ENCODE assay signal across 14 cellular contexts in the genomic region with DNA sequence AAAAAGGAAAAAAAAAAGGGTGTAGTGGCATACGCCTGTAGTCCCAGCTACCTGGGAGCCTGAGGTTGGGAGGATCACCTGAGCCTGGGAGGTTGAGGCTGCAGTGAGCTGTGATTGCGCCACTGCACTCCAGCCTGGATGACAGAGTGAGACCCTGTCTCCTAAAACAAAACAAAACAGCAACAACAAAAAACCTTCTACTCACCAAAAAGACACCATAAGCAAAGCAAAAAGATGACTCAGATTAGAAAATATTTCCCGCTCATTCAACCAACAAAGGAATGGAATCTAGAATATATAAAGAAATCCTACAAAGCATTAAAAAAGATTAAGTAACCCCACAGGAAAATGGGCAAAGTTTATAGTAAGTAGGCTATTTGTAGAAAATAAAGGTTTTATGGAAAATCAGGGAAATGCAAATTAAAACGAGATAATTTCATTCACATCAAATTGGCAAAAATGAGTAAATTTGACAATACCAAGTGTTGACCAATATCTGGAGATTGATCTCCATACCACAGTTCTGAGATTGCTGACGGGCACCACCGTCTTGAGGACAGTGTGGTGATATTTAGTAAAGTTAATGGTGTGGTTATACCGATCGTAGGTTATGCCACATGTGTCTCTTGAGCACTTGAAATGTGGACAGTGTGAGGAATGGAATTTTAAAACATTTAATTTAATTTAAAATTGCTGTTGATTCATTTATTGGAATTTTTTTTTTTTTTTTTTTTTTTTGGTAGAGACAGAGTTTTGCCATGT. TPM values are rescaled to one million over a fixed set of nuclear protein-coding genes. Genes with fewer than 3 reads are reported as not detected.
DNase-seq lines count a peak whose midpoint lies in the region; ATAC-seq and TF ChIP-seq lines count a peak whose summit lies in the region.
"Had no signal": no experiment of that assay in that cellular context is flagged by ENCODE, and none has a peak within 500 bp of the region (broad histone marks: within the 10 kb centered on the region; RNA-seq: fewer than 3 reads in every experiment).

No MANE protein-coding gene starts in this region.

- H3K27ac ChIP-seq in smooth muscle cell (ENCODE audit: low read depth), result no peak overlapping the region
- H3K27ac ChIP-seq: upper lobe of right lung had no signal

- no peaks in the 10 kb centered on the region for H3K79me2 ChIP-seq in smooth muscle cell (ENCODE audit: low read depth)

- peak overlapping the region; percentile 83 for H3K27ac Mint-ChIP-seq in activated naive CD4-positive, alpha-beta T cell treated with anti-CD3 and anti-CD28 coated beads, Interleukin-2, amount 10 ng/mL, durations not matched to agents 7 days and 5 days
- H3K27ac Mint-ChIP-seq in activated B cell treated with CpG ODN at 0.5 μM for 24 hours, result peak overlapping the region; percentile 6

- no peak overlapping the region for H3K9ac ChIP-seq in smooth muscle cell (ENCODE audit: low read depth)

- H3K27me3 Mint-ChIP-seq in activated naive CD4-positive, alpha-beta T cell treated with anti-CD3 and anti-CD28 coated beads, Interleukin-2, amount 10 ng/mL, durations not matched to agents 7 days and 5 days, result no peaks in the 10 kb centered on the region
- H3K27me3 Mint-ChIP-seq in activated B cell treated with CpG ODN at 0.5 μM for 24 hours, result no peaks in the 10 kb centered on the region

- H3K4me1 ChIP-seq in smooth muscle cell (ENCODE audit: low read depth), result no peaks in the 10 kb centered on the region

- peaks cover 67% of the 10 kb centered on the region for H3K4me1 Mint-ChIP-seq in activated naive CD4-positive, alpha-beta T cell treated with anti-CD3 and anti-CD28 coated beads, Interleukin-2, amount 10 ng/mL, durations not matched to agents 7 days and 5 days
- H3K4me1 Mint-ChIP-seq in activated B cell treated with CpG ODN at 0.5 μM for 24 hours, result peaks cover 57% of the 10 kb centered on the region

- H3K4me2 ChIP-seq in smooth muscle cell, result no peak overlapping the region

- 91% methylated on average over 8 of the region's 8 CpGs for WGBS in smooth muscle cell (ENCODE audit: low lambda C conversion rate)

- no peaks in the 10 kb centered on the region for H3K27me3 ChIP-seq in smooth muscle cell (ENCODE audit: low read depth)
- H3K27me3 ChIP-seq: upper lobe of right lung had no signal

- TF ChIP-seq CTCF in activated B cell treated with CpG ODN at 0.5 μM for 24 hours (IDR thresholded peaks at IDR 0.05) (no peak), fibroblast of mammary gland (conservative IDR thresholded peaks at IDR 0.05; ENCODE audit: control insufficient read depth, insufficient read depth, low read depth, low read length) (no peak), smooth muscle cell (IDR thresholded peaks at IDR 0.05; ENCODE audit: borderline replicate concordance, insufficient read depth, poor library complexity, severe bottlenecking) (no peak)

- H2AFZ ChIP-seq in smooth muscle cell (ENCODE audit: low read depth), result no peak overlapping the region

- H3K4me3 Mint-ChIP-seq in activated naive CD4-positive, alpha-beta T cell treated with anti-CD3 and anti-CD28 coated beads, Interleukin-2, amount 10 ng/mL, durations not matched to agents 7 days and 5 days, result no peak overlapping the region
- no peak overlapping the region for H3K4me3 Mint-ChIP-seq in activated B cell treated with CpG ODN at 0.5 μM for 24 hours

- H3K9me3 ChIP-seq in smooth muscle cell (replicated peaks; ENCODE audit: low read depth), result no peaks in the 10 kb centered on the region
- H3K9me3 ChIP-seq: upper lobe of right lung had no signal

- intact Hi-C loops in activated B cell treated with CpG ODN at 0.5 μM for 24 hours (cut with micrococcal nuclease), result no loop called here

- H3F3A ChIP-seq in smooth muscle cell (ENCODE audit: low read depth), result no peaks in the 10 kb centered on the region

- no peak for DNase-seq in activated naive CD4-positive, alpha-beta T cell treated with anti-CD3 and anti-CD28 coated beads, Interleukin-2, amount 10 ng/mL, durations not matched to agents 7 days and 5 days
- no peak for DNase-seq in activated naive CD4-positive, alpha-beta T cell treated with anti-CD3 and anti-CD28 coated beads, Interleukin-2, amount 50 U/mL, for 16 hours
- DNase-seq in activated B cell treated with CpG ODN at 0.5 μM for 24 hours (no peak), fibroblast of mammary gland (ENCODE audit: low read depth) (peak; percentile 38), SKM-1 (lab: John Stamatoyannopoulos, UW; ENCODE audit: unreplicated experiment) (no peak), smooth muscle cell (lab: John Stamatoyannopoulos, UW; ENCODE audit: unreplicated experiment) (no peak)
- DNase-seq: activated CD8-positive, alpha-beta memory T cell treated with anti-CD3 and anti-CD28 coated beads, Interleukin-2, amount 50 U/mL, for 48 hours; NCI-H2081 had no signal

- no peaks in the 10 kb centered on the region for H3K36me3 ChIP-seq in smooth muscle cell (ENCODE audit: low read depth)
- H3K36me3 ChIP-seq: upper lobe of right lung had no signal

- ATAC-seq in activated B cell treated with CpG ODN at 0.5 μM for 24 hours (ENCODE audit: low read depth) (no peak), GM21423 (IDR thresholded peaks at IDR 0.05; ENCODE audit: unreplicated experiment) (no peak), GM21381 (IDR thresholded peaks at IDR 0.05; ENCODE audit: unreplicated experiment) (no peak)
- ATAC-seq: esophagus mucosa, K562 had no signal

- POLR2A ChIA-PET in activated B cell treated with CpG ODN at 0.5 μM for 24 hours (lab: Charles Lee), result interaction anchor here (0.6 to 0.7 kb wide), 4 partner anchors 10 to 444 kb away, joined by 3 to 10 read pairs (median 4); no protein-coding TSS in a partner anchor

- CTCF ChIA-PET in activated naive CD4-positive, alpha-beta T cell treated with anti-CD3 and anti-CD28 coated beads, Interleukin-2, amount 10 ng/mL, durations not matched to agents 7 days and 5 days (lab: Charles Lee), result no interaction called here
- CTCF ChIA-PET in activated B cell treated with CpG ODN at 0.5 μM for 24 hours (lab: Charles Lee), result interaction anchor here (0.7 to 1.1 kb wide), 2 partner anchors 52 to 79 kb away, joined by 3 read pairs; no protein-coding TSS in a partner anchor

- peaks cover 62% of the 10 kb centered on the region for H3K36me3 Mint-ChIP-seq in activated naive CD4-positive, alpha-beta T cell treated with anti-CD3 and anti-CD28 coated beads, Interleukin-2, amount 10 ng/mL, durations not matched to agents 7 days and 5 days
- peaks cover 61% of the 10 kb centered on the region for H3K36me3 Mint-ChIP-seq in activated B cell treated with CpG ODN at 0.5 μM for 24 hours (ENCODE audit: low read depth)

- peaks cover 8% of the 10 kb centered on the region for H3K9me3 Mint-ChIP-seq in activated naive CD4-positive, alpha-beta T cell treated with anti-CD3 and anti-CD28 coated beads, Interleukin-2, amount 10 ng/mL, durations not matched to agents 7 days and 5 days
- H3K9me3 Mint-ChIP-seq in activated B cell treated with CpG ODN at 0.5 μM for 24 hours, result no peaks in the 10 kb centered on the region

- H3K4me3 ChIP-seq in fibroblast of mammary gland (ENCODE audit: control insufficient read depth, low read depth, low read length), result no peak overlapping the region
- H3K4me3 ChIP-seq in smooth muscle cell, result no peak overlapping the region
- H3K4me3 ChIP-seq: K562, skin epidermis, upper lobe of right lung had no signal

- no peaks in the 10 kb centered on the region for H4K20me1 ChIP-seq in smooth muscle cell (ENCODE audit: low read depth)

RNA-seq across cellular contexts. Expression of a gene that starts 54.0 kb away (rescaled TPM):
- total RNA-seq in activated B cell treated with CpG ODN at 0.5 μM for 24 hours (238 and 265 TPM in 2 replicates), smooth muscle cell (4.1 and 4.9 TPM in 2 replicates)
- polyA plus RNA-seq in smooth muscle cell, result 3.9 and 7.1 TPM in 2 replicates

Comparison
In these comparisons a context has a peak if more than half of its experiments do, and no peak if none do; other contexts are left out.
1. RNA of a gene that starts 54.0 kb away (total RNA-seq): 238 to 265 TPM in activated B cell treated with CpG ODN at 0.5 μM for 24 hours; 4.1 to 4.9 TPM in smooth muscle cell; every median in the first group is over 10 times any median in the second.